ENCODE assay signal across 10 cellular contexts in the genomic region with DNA sequence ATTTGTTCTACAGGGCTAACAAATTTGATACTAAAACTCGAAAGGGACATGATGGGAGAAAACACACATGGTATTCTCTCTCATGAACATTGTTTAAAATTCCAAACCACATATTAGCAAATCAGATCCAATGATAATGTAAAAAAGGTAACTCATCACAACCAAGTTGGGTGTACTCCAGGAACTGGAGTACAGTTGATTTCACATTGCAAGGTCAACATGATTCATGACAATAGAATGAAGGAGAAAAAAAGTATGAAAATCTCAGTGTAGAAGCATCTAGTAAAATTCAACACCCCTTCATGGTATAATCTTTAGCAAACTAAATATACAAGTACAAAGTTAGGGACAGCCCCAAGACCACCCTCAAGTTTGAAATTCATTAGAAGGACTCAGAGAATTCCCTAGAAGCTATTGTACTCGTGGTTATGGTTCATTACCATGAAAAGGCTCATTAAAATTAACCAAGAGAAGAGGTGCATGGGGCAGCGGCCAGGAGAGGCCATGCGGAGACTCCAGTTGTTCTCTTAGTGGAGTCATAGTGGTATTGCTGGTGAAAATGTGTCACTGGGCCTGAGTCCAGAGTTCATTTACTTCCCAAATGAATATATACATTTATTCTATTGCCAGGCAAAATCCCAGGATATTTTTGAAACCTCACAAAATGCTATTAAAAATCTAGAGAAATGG. TPM values are rescaled to one million over a fixed set of nuclear protein-coding genes. Genes with fewer than 3 reads are reported as not detected.
DNase-seq lines count a peak whose midpoint lies in the region; ATAC-seq and TF ChIP-seq lines count a peak whose summit lies in the region.
"Had no signal": no experiment of that assay in that cellular context is flagged by ENCODE, and none has a peak within 500 bp of the region (broad histone marks: within the 10 kb centered on the region; RNA-seq: fewer than 3 reads in every experiment).

No MANE protein-coding gene starts in this region.

- no peaks in the 10 kb centered on the region for H3K36me3 ChIP-seq in adrenal gland (replicated peaks in 1 of 2)
- H3K36me3 ChIP-seq in BE2C = peaks cover 13% of the 10 kb centered on the region

- H3K36me3 Mint-ChIP-seq in HFFc6 (ENCODE audit: low read depth) = peaks cover 24% of the 10 kb centered on the region

- peaks cover 22 to 39% of the 10 kb centered on the region in 2 donors for H3K4me1 ChIP-seq in adrenal gland (replicated peaks in 1 of 2)
- 0 out of 2 replicates have a peak, but pooled peaks cover 3% of the 10 kb centered on the region for H3K4me1 ChIP-seq in BE2C

- intact Hi-C loops in adrenal gland (cut with DNase I) = no loop called here

- peak overlapping the region; percentile 52 to 83 (median 76) for H3K27ac ChIP-seq in adrenal gland
- H3K27ac ChIP-seq: psoas muscle had no signal

- H3K9me3 Mint-ChIP-seq in HFFc6 = peaks cover 6% of the 10 kb centered on the region; the same call in 1 of the 2 replicates

- peak overlapping the region; percentile 94 for H3K4me3 Mint-ChIP-seq in HFFc6

- TF ChIP-seq CTCF in HFFc6 (IDR thresholded peaks at IDR 0.05) = no peak
- TF ChIP-seq CTCF in adrenal gland (IDR thresholded peaks at IDR 0.05) = no peak
- TF ChIP-seq CTCF in BE2C (IDR thresholded peaks at IDR 0.05; ENCODE audit: low read depth, low read length) = no peak

- H3K27me3 Mint-ChIP-seq in HFFc6 (ENCODE audit: insufficient read depth) = no peaks in the 10 kb centered on the region

- H3K4me1 Mint-ChIP-seq in HFFc6 (ENCODE audit: low read depth) = peaks cover 74% of the 10 kb centered on the region

- peak; percentile 43 for DNase-seq in AG08396 (ENCODE audit: low spot score)
- peak; percentile 64 for DNase-seq in HFFc6
- peak in 1 of 7 donors; percentile 29 for DNase-seq in adrenal gland
- peak; percentile 86 for DNase-seq in iris pigment epithelial cell (ENCODE audit: low read depth)
- DNase-seq in NCI-H1048 (lab: John Stamatoyannopoulos, UW) = no peak
- no peak for DNase-seq in BE2C
- DNase-seq in DMS153 treated with DMSO at 0.1 percent for 48 hours (lab: John Stamatoyannopoulos, UW; ENCODE audit: unreplicated experiment) = no peak
- DNase-seq: NCI-H2029 treated with DMSO at 0.1 percent for 48 hours had no signal

- no peak for ATAC-seq in HG03280 (IDR thresholded peaks at IDR 0.05; ENCODE audit: unreplicated experiment)
- ATAC-seq: psoas muscle had no signal

- no peak overlapping the region for H3K4me3 ChIP-seq in adrenal gland
- H3K4me3 ChIP-seq in BE2C (ENCODE audit: low read depth, low read length) = no peak overlapping the region
- H3K4me3 ChIP-seq: psoas muscle had no signal

- WGBS in adrenal gland, 4 donors = 45 to 54% (median 49%) methylated on average over 4 of the region's 4 CpGs

- H3K27ac Mint-ChIP-seq in HFFc6 = peak overlapping the region; percentile 93

- H3K27me3 ChIP-seq in adrenal gland (no peaks in the 10 kb centered on the region), BE2C (no peaks in the 10 kb centered on the region)

- H3K9me3 ChIP-seq in adrenal gland (replicated peaks in 1 of 3) = no peaks in the 10 kb centered on the region
- no peaks in the 10 kb centered on the region for H3K9me3 ChIP-seq in BE2C
- H3K9me3 ChIP-seq: psoas muscle had no signal

- no peak for TF ChIP-seq POLR2A in adrenal gland (IDR thresholded peaks at IDR 0.05)

RNA-seq across cellular contexts. Expression of a gene that starts 3.1 kb away (rescaled TPM):
- total RNA-seq in HFFc6 (2021; fragmentation: NEBNext Ultra II Directional; extraction: Animal tissue kit (Norgen Biotek cat#: 25700)) = 10 to 100 TPM; 11.6 to 20.3 (median 18.4) TPM
- total RNA-seq in adrenal gland = 1 to 10 TPM in 7 of 8 donors, under 1 TPM in 1; 0.66 to 6.1 (median 3.9) TPM
- polyA plus RNA-seq in adrenal gland = 1 to 10 TPM; 1.9 to 6.8 (median 4.9) TPM
- polyA plus RNA-seq in BE2C (2012; ENCODE audit: insufficient read depth, insufficient read length, low read depth) = 43.2 TPM

RNA-seq across cellular contexts. Expression of a gene that starts 38.3 kb away (rescaled TPM):
- 10 to 100 TPM in 2 of 6 experiments, 1 to 10 TPM in 4; 5.9 to 12.3 (median 7.9) TPM for total RNA-seq in HFFc6 (2021; fragmentation: NEBNext Ultra II Directional; extraction: Animal tissue kit (Norgen Biotek cat#: 25700))
- total RNA-seq in adrenal gland = 10 to 100 TPM in 2 of 8 donors, 1 to 10 TPM in 6; 6.3 to 13.4 (median 8.4) TPM
- 10 to 100 TPM; 11.1 to 22.5 (median 19.9) TPM for polyA plus RNA-seq in adrenal gland
- polyA plus RNA-seq in BE2C (2012; ENCODE audit: insufficient read depth, insufficient read length, low read depth) = 15.3 TPM

RNA-seq across cellular contexts. Expression of a gene that starts 41.3 kb away (rescaled TPM):
- total RNA-seq in HFFc6 (2021; fragmentation: NEBNext Ultra II Directional; extraction: Animal tissue kit (Norgen Biotek cat#: 25700)) = under 1 TPM in 2 of 6 experiments, not detected in 4; 0.05 to 0.14 TPM
- total RNA-seq in adrenal gland = 10 to 100 TPM in 1 of 8 donors, 1 to 10 TPM in 6, under 1 TPM in 1; 0.48 to 11.7 (median 2.0) TPM
- polyA plus RNA-seq in adrenal gland = 1 to 10 TPM in 1 of 3 donors, under 1 TPM in 2; 0.57 to 1.8 (median 0.91) TPM
- polyA plus RNA-seq in BE2C (2012; ENCODE audit: insufficient read depth, insufficient read length, low read depth) = not detected

RNA-seq across cellular contexts. Expression of a gene that starts 45.8 kb away (rescaled TPM):
- 10 to 100 TPM; 50.2 to 76.2 (median 73.7) TPM for total RNA-seq in HFFc6 (2021; fragmentation: NEBNext Ultra II Directional; extraction: Animal tissue kit (Norgen Biotek cat#: 25700))
- 10 to 100 TPM in 2 of 8 donors, 1 to 10 TPM in 4, under 1 TPM in 2; 0.69 to 16.0 (median 4.1) TPM for total RNA-seq in adrenal gland
- 1 to 10 TPM; 1.8 to 6.5 (median 4.4) TPM for polyA plus RNA-seq in adrenal gland
- 0.62 TPM for polyA plus RNA-seq in BE2C (2012; ENCODE audit: insufficient read depth, insufficient read length, low read depth)

Comparison
In these comparisons a context has a peak if more than half of its experiments do, and no peak if none do; other contexts are left out.
1. DNase-seq: peak in AG08396 (single experiment), HFFc6 (single experiment) and iris pigment epithelial cell (single experiment); none in NCI-H1048 (single experiment), BE2C (single experiment) and DMS153 treated with DMSO at 0.1 percent for 48 hours (single experiment).